1 cellular context compared by ENCODE assay signal in genomic region chr17:19292377-19292711, GRCh38.
TF ChIP-seq lines count a peak whose summit lies in the region.

No MANE protein-coding gene starts in this region.

TF ChIP-seq in H1, 55 proteins besides CTCF, POLR2A, EP300 and RAD21 (continued from another document):
- TF ChIP-seq RXRA (IDR thresholded peaks at IDR 0.05; ENCODE audit: insufficient read depth, low read depth, low read length) (no peak), SIX5 (IDR thresholded peaks at IDR 0.05; ENCODE audit: low read depth, low read length) (no peak), JUN (IDR thresholded peaks at IDR 0.05; ENCODE audit: low read depth, low read length) (no peak), CHD7 (IDR thresholded peaks at IDR 0.05; ENCODE audit: insufficient replicate concordance, low read length) (no peak), CEBPB (IDR thresholded peaks at IDR 0.05; ENCODE audit: low read depth, low read length) (no peak), ASH2L (IDR thresholded peaks at IDR 0.05; ENCODE audit: low read length) (no peak), POLR2AphosphoS5 (IDR thresholded peaks at IDR 0.05; ENCODE audit: low read depth, low read length) (no peak), GABPA (IDR thresholded peaks at IDR 0.05; ENCODE audit: borderline replicate concordance, insufficient read depth, low read length) (no peak), BCL11A (IDR thresholded peaks at IDR 0.05; ENCODE audit: low read depth in 2 of 2, low read length in 2 of 2) (no peak), HDAC2 (IDR thresholded peaks at IDR 0.05; ENCODE audit: borderline replicate concordance in 1 of 2, low read depth in 2 of 2, low read length in 2 of 2) (no peak), CTBP2 (IDR thresholded peaks at IDR 0.05; ENCODE audit: borderline replicate concordance, insufficient read depth, insufficient read length, low read length) (no peak), RFX5 (IDR thresholded peaks at IDR 0.05; ENCODE audit: borderline replicate concordance, low read depth, low read length) (no peak), CBX8 (IDR thresholded peaks at IDR 0.05; ENCODE audit: borderline replicate concordance, low read depth, low read length) (no peak), KDM1A (IDR thresholded peaks at IDR 0.05; ENCODE audit: borderline replicate concordance, low read length) (no peak), KDM4A (IDR thresholded peaks at IDR 0.05; ENCODE audit: low read depth, low read length, severe bottlenecking) (no peak)
